ENCODE assay signal across 20 cellular contexts in genomic region chr7:143316492-143316891, GRCh38. TPM values are rescaled to one million over a fixed set of nuclear protein-coding genes. Genes with fewer than 3 reads are reported as not detected.
"Had no signal": no experiment of that assay in that cellular context is flagged by ENCODE, and none has a peak within 500 bp of the region (broad histone marks: within the 10 kb centered on the region; RNA-seq: fewer than 3 reads in every experiment).

No MANE protein-coding gene starts in this region.

- DNase-seq: activated gamma-delta T cell treated with Interleukin-2 at 50 U/mL for 16 hours; activated T-cell treated with anti-CD3 and anti-CD28 coated beads, Interleukin-2, amount 50 U/mL, for 1 hour; aorta; dermis blood vessel endothelial cell; effector memory CD4-positive, alpha-beta T cell; foreskin melanocyte; glutamatergic neuron; hippocampal formation; left ventricle myocardium inferior; mammary epithelial cell; naive thymus-derived CD8-positive, alpha-beta T cell; right lobe of liver; small intestine; stimulated activated naive B cell treated with anti-CD40 and anti-IgM and Interleukin-4, amounts not matched to agents 10 μg/mL and 1 μg/mL and 100 μg/mL, for 72 hours; T-helper 9 cell; testis had no signal

- H3K4me3 ChIP-seq: left ventricle myocardium inferior, prostate gland, right lobe of liver, testis had no signal

- H3K9me3 ChIP-seq: left ventricle myocardium inferior, prostate gland, right lobe of liver, testis had no signal

- H3K4me1 ChIP-seq: prostate gland, testis had no signal

- H3K27ac ChIP-seq: left ventricle myocardium inferior, prostate gland, right lobe of liver, testis had no signal

- FAIRE-seq: endothelial cell of umbilical vein, small intestine had no signal

- H3K27me3 ChIP-seq: right lobe of liver, testis had no signal

- H3K36me3 ChIP-seq: left ventricle myocardium inferior, prostate gland, right lobe of liver had no signal

RNA-seq across cellular contexts. Expression of gene CLCN1, which starts 0.6 kb away (rescaled TPM):
- total RNA-seq: aorta; cardiac septum; dermis blood vessel endothelial cell; endothelial cell of umbilical vein; left ventricle myocardium inferior; naive thymus-derived CD8-positive, alpha-beta T cell; osteocyte; right lobe of liver had no signal

RNA-seq across cellular contexts. Expression of gene TMEM139, which starts 31.7 kb away (rescaled TPM):
- total RNA-seq: endothelial cell of umbilical vein, osteocyte had no signal
